15 cellular contexts compared by ENCODE assay signal in the genomic region with DNA sequence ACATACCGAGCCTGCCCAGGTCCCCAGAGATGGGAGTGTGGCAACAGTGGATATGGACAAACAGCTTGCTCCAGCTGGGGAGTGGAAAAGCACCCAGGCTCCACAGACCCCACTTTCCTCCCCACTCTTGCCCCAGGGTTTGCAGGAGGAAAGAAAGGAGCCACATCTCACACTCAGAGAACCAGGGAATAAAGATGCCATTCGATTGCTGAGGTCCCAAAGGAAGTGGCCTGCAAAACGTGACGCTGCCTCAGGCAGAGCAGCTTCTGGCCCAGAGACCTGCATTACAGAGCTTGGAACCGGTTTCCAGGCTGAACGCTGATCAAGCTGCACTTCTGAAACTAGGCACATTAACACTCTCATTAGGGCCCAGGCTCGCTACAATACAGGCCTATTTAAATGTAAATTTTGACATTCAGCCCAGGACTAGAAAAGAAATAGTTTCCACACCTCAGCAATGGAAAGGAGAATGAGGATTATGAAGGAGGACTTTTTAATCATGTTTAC.
DNase-seq lines count a peak whose midpoint lies in the region; ATAC-seq and TF ChIP-seq lines count a peak whose summit lies in the region.
"Had no signal": no experiment of that assay in that cellular context is flagged by ENCODE, and none has a peak within 500 bp of the region (broad histone marks: within the 10 kb centered on the region; RNA-seq: fewer than 3 reads in every experiment).

No MANE protein-coding gene starts in this region.

- H3K27me3 Mint-ChIP-seq in nephron (ENCODE audit: low read depth): no peaks in the 10 kb centered on the region
- H3K27me3 Mint-ChIP-seq in stimulated activated naive B cell treated with anti-CD40 and anti-IgM and Interleukin-4, amounts not matched to agents 10 μg/mL and 1 μg/mL and 100 μg/mL, for 72 hours: peaks cover 0 to 4% of the 10 kb centered on the region in 2 donors
- H3K27me3 Mint-ChIP-seq: activated naive CD8-positive, alpha-beta T cell treated with anti-CD3 and anti-CD28 coated beads, Interleukin-2, amount 50 U/mL, for 24 hours had no signal

- H3K9me3 ChIP-seq in right atrium auricular region (no peaks in the 10 kb centered on the region), heart right ventricle (no peaks in the 10 kb centered on the region), Peyer's patch (no peaks in the 10 kb centered on the region)
- H3K9me3 ChIP-seq: tibial nerve had no signal

- H3K4me3 Mint-ChIP-seq in nephron: no peak overlapping the region
- no peak overlapping the region for H3K4me3 Mint-ChIP-seq in stimulated activated naive B cell treated with anti-CD40 and anti-IgM and Interleukin-4, amounts not matched to agents 10 μg/mL and 1 μg/mL and 100 μg/mL, for 72 hours
- H3K4me3 Mint-ChIP-seq: activated naive CD8-positive, alpha-beta T cell treated with anti-CD3 and anti-CD28 coated beads, Interleukin-2, amount 50 U/mL, for 24 hours had no signal

- H3K27ac Mint-ChIP-seq in nephron: peak overlapping the region; percentile 74 to 89 (median 79)
- no peak overlapping the region for H3K27ac Mint-ChIP-seq in stimulated activated naive B cell treated with anti-CD40 and anti-IgM and Interleukin-4, amounts not matched to agents 10 μg/mL and 1 μg/mL and 100 μg/mL, for 72 hours
- H3K27ac Mint-ChIP-seq: activated naive CD8-positive, alpha-beta T cell treated with anti-CD3 and anti-CD28 coated beads, Interleukin-2, amount 50 U/mL, for 24 hours; dendritic cell treated with granulocyte-macrophage colony-stimulating factor and Interleukin-4, amounts not matched to agents 40 ng/mL and 50 ng/mL, for 4 days had no signal

- TF ChIP-seq CTCF in right atrium auricular region (IDR thresholded peaks at IDR 0.05): no peak
- no peak for TF ChIP-seq CTCF in heart right ventricle (IDR thresholded peaks at IDR 0.05)
- TF ChIP-seq CTCF in nephron (IDR thresholded peaks at IDR 0.05; ENCODE audit: unreplicated experiment in 3 of 3): no peak
- no peak for TF ChIP-seq CTCF in Peyer's patch (IDR thresholded peaks at IDR 0.05)

- H3K27ac ChIP-seq in right atrium auricular region: peak overlapping the region in 1 of 2 donors; percentile 3
- H3K27ac ChIP-seq in heart right ventricle: peak overlapping the region in 5 of 10 donors; percentile 1 to 70 (median 16)
- no peak overlapping the region for H3K27ac ChIP-seq in Peyer's patch
- H3K27ac ChIP-seq: tibial nerve had no signal

- H3K4me3 ChIP-seq in right atrium auricular region: peak overlapping the region in 1 of 2 donors; percentile 40
- H3K4me3 ChIP-seq in heart right ventricle: peak overlapping the region in 7 of 10 donors; percentile 26 to 52 (median 45)
- H3K4me3 ChIP-seq in Peyer's patch: peak overlapping the region in 2 of 4 donors; percentile 24 to 40

- H3K9me3 Mint-ChIP-seq in nephron: no peaks in the 10 kb centered on the region
- H3K9me3 Mint-ChIP-seq in stimulated activated naive B cell treated with anti-CD40 and anti-IgM and Interleukin-4, amounts not matched to agents 10 μg/mL and 1 μg/mL and 100 μg/mL, for 72 hours: no peaks in the 10 kb centered on the region
- H3K9me3 Mint-ChIP-seq: activated naive CD8-positive, alpha-beta T cell treated with anti-CD3 and anti-CD28 coated beads, Interleukin-2, amount 50 U/mL, for 24 hours; dendritic cell treated with granulocyte-macrophage colony-stimulating factor and Interleukin-4, amounts not matched to agents 40 ng/mL and 50 ng/mL, for 4 days had no signal

- no peak for TF ChIP-seq POLR2A in Peyer's patch (IDR thresholded peaks at IDR 0.05)

- 37 to 39% methylated on average over 7 of the region's 7 CpGs for WGBS in heart right ventricle, 2 donors

- H3K36me3 ChIP-seq in right atrium auricular region (no peaks in the 10 kb centered on the region), heart right ventricle (no peaks in the 10 kb centered on the region), Peyer's patch (no peaks in the 10 kb centered on the region)
- H3K36me3 ChIP-seq: tibial nerve had no signal

- peak; percentile 74 for ATAC-seq in Right ventricle myocardium inferior
- ATAC-seq in heart right ventricle: peak in 3 of 8 donors; percentile 46 to 72 (median 68)
- ATAC-seq in stimulated activated naive B cell treated with anti-CD40 and anti-IgM and Interleukin-4, amounts not matched to agents 10 μg/mL and 1 μg/mL and 100 μg/mL, for 72 hours (replicated peaks): no peak
- ATAC-seq in HG03039 (IDR thresholded peaks at IDR 0.05; ENCODE audit: unreplicated experiment): no peak
- ATAC-seq: activated naive CD8-positive, alpha-beta T cell treated with anti-CD3 and anti-CD28 coated beads, Interleukin-2, amount 50 U/mL, for 24 hours had no signal

- no peaks in the 10 kb centered on the region for H3K36me3 Mint-ChIP-seq in nephron (ENCODE audit: low read depth)
- H3K36me3 Mint-ChIP-seq in stimulated activated naive B cell treated with anti-CD40 and anti-IgM and Interleukin-4, amounts not matched to agents 10 μg/mL and 1 μg/mL and 100 μg/mL, for 72 hours: no peaks in the 10 kb centered on the region

- H3K4me1 Mint-ChIP-seq in nephron: peaks cover 8% of the 10 kb centered on the region
- peaks cover 0 to 6% of the 10 kb centered on the region in 2 donors for H3K4me1 Mint-ChIP-seq in stimulated activated naive B cell treated with anti-CD40 and anti-IgM and Interleukin-4, amounts not matched to agents 10 μg/mL and 1 μg/mL and 100 μg/mL, for 72 hours
- H3K4me1 Mint-ChIP-seq: activated naive CD8-positive, alpha-beta T cell treated with anti-CD3 and anti-CD28 coated beads, Interleukin-2, amount 50 U/mL, for 24 hours had no signal

- no peaks in the 10 kb centered on the region for H3K4me1 ChIP-seq in right atrium auricular region
- H3K4me1 ChIP-seq in heart right ventricle: peaks cover 0 to 9% (median 0%) of the 10 kb centered on the region in 9 donors
- no peaks in the 10 kb centered on the region for H3K4me1 ChIP-seq in Peyer's patch

- H3K27me3 ChIP-seq in right atrium auricular region (no peaks in the 10 kb centered on the region), heart right ventricle (peaks cover 0 to 10% (median 5%) of the 10 kb centered on the region in 7 donors), Peyer's patch (no peaks in the 10 kb centered on the region)
- H3K27me3 ChIP-seq: tibial nerve had no signal

- intact Hi-C loops in Right ventricle myocardium inferior (cut with DNase I) (no loop called here), heart right ventricle (cut with DNase I) (no loop called here)

- DNase-seq in Right ventricle myocardium inferior (ENCODE audit: missing footprints) (no peak), right atrium auricular region (ENCODE audit: low spot score) (no peak), heart right ventricle (no peak), EL (no peak), Peyer's patch (no peak)
- no peak for DNase-seq in stimulated activated naive B cell treated with anti-CD40 and anti-IgM and Interleukin-4, amounts not matched to agents 10 μg/mL and 1 μg/mL and 100 μg/mL, for 72 hours
- DNase-seq: activated naive CD8-positive, alpha-beta T cell treated with anti-CD3 and anti-CD28 coated beads, Interleukin-2, amount 50 U/mL, for 24 hours; activated T-cell treated with anti-CD3 and anti-CD28 coated beads for 4 hours; foreskin melanocyte; IMR-90; NCI-H69 had no signal
